Comparison of ENCODE assay signal across 23 cellular contexts in the genomic region with DNA sequence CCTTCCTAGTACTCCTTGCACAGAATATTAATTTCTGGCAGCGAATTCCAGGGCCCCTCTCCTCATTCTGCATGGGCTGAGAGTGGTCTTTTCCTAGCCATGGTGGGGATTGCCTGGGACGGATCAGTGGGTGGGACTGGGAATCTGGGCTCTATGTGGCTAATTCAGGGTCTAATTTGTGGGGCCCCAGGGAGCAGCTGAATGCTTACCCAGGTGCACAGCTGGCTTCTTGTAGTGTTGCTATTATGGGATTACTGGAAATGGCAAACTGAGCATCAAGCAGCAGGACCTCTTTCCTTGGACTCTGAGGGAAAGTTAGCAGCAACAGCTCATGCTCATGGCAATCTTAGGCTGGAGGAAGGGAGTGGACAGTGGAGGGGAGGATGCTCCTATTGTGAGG.
"Had no signal": no experiment of that assay in that cellular context is flagged by ENCODE, and none has a peak within 500 bp of the region (broad histone marks: within the 10 kb centered on the region; RNA-seq: fewer than 3 reads in every experiment).

No MANE protein-coding gene starts in this region.

- DNase-seq: dorsolateral prefrontal cortex; effector CD8-positive, alpha-beta T cell; endodermal cell; foreskin fibroblast; gastrocnemius medialis; head of caudate nucleus; natural killer cell; occipital lobe; ovary; posterior cingulate gyrus; psoas muscle; right cardiac atrium; spleen; stimulated activated CD4-positive, alpha-beta T cell treated with anti-CD3 and anti-CD28 coated beads, Interleukin-4, amount 100 ng/mL, for 4 hours; stimulated activated naive CD8-positive, alpha-beta T cell treated with anti-CD3 and anti-CD28 coated beads, Interleukin-15, Interleukin-2, amounts not matched to agents 100 U/mL and 50 U/mL, for 24 hours; substantia nigra; testis; tibial artery had no signal

- H3K9me3 Mint-ChIP-seq: endodermal cell; memory B cell; natural killer cell; stimulated activated memory B cell treated with anti-CD40 and anti-IgM and Interleukin-4, amounts not matched to agents 10 μg/mL and 1 μg/mL and 100 μg/mL, for 72 hours; type B pancreatic cell had no signal

- H3K4me3 Mint-ChIP-seq: endodermal cell; memory B cell; natural killer cell; stimulated activated memory B cell treated with anti-CD40 and anti-IgM and Interleukin-4, amounts not matched to agents 10 μg/mL and 1 μg/mL and 100 μg/mL, for 72 hours; type B pancreatic cell had no signal

- H3K27ac Mint-ChIP-seq: endodermal cell; memory B cell; natural killer cell; stimulated activated memory B cell treated with anti-CD40 and anti-IgM and Interleukin-4, amounts not matched to agents 10 μg/mL and 1 μg/mL and 100 μg/mL, for 72 hours; type B pancreatic cell had no signal

- ATAC-seq: esophagus mucosa; gastrocnemius medialis; left lobe of liver; natural killer cell; psoas muscle; right cardiac atrium; stimulated activated memory B cell treated with anti-CD40 and anti-IgM and Interleukin-4, amounts not matched to agents 10 μg/mL and 1 μg/mL and 100 μg/mL, for 72 hours; stimulated activated naive CD8-positive, alpha-beta T cell treated with anti-CD3 and anti-CD28 coated beads, Interleukin-15, Interleukin-2, amounts not matched to agents 100 U/mL and 50 U/mL, for 24 hours had no signal

- H3K4me1 Mint-ChIP-seq: endodermal cell; memory B cell; natural killer cell; stimulated activated memory B cell treated with anti-CD40 and anti-IgM and Interleukin-4, amounts not matched to agents 10 μg/mL and 1 μg/mL and 100 μg/mL, for 72 hours had no signal

- H3K36me3 Mint-ChIP-seq: memory B cell; natural killer cell; stimulated activated memory B cell treated with anti-CD40 and anti-IgM and Interleukin-4, amounts not matched to agents 10 μg/mL and 1 μg/mL and 100 μg/mL, for 72 hours; type B pancreatic cell had no signal
